1 cellular context compared by ENCODE assay signal in genomic region chr9:99253772-99254431, GRCh38.
A peak's percentile ranks its signal among the peaks of the same experiment; 100 is the strongest.
TF ChIP-seq lines count a peak whose summit lies in the region.

No MANE protein-coding gene starts in this region.

TF ChIP-seq in K562, 482 proteins besides CTCF, POLR2A, EP300 and RAD21 (continued from another document):
- TF ChIP-seq PRDM10 (IDR thresholded peaks at IDR 0.05; ENCODE audit: partially characterized antibody) (peak; percentile 92), CXXC5 (CRISPR knock-in tag; IDR thresholded peaks at IDR 0.05) (no peak)
